27 cellular contexts compared by ENCODE assay signal in genomic region chr3:167657684-167658225, GRCh38. TPM values are rescaled to one million over a fixed set of nuclear protein-coding genes. Genes with fewer than 3 reads are reported as not detected.
"Had no signal": no experiment of that assay in that cellular context is flagged by ENCODE, and none has a peak within 500 bp of the region (broad histone marks: within the 10 kb centered on the region; RNA-seq: fewer than 3 reads in every experiment).

No MANE protein-coding gene starts in this region.

- H3K9me3 Mint-ChIP-seq: activated naive CD4-positive, alpha-beta T cell treated with anti-CD3 and anti-CD28 coated beads, Interleukin-2, amount 10 ng/mL, durations not matched to agents 7 days and 5 days; mesothelial cell of epicardium; naive thymus-derived CD8-positive, alpha-beta T cell; stimulated activated effector memory CD8-positive, alpha-beta T cell treated with anti-CD3 and anti-CD28 coated beads, Interleukin-12 subunit alpha, Interleukin-12 subunit beta, amount 100 ng/mL, for 72 hours; T-helper 1 cell treated with Interleukin-12 subunit alpha and Interleukin-12 subunit beta and Interleukin-4 antibody, amounts not matched to agents 30 μg/mL and 1 μg/mL, for 36 hours had no signal

- H3K9me3 ChIP-seq: body of pancreas, esophagus muscularis mucosa, gastrocnemius medialis, left ventricle myocardium inferior, right lobe of liver, stomach, suprapubic skin, tibial nerve had no signal

- H3K4me3 Mint-ChIP-seq: activated naive CD4-positive, alpha-beta T cell treated with anti-CD3 and anti-CD28 coated beads, Interleukin-2, amount 10 ng/mL, durations not matched to agents 7 days and 5 days; dendritic cell treated with granulocyte-macrophage colony-stimulating factor and Interleukin-4, amounts not matched to agents 40 ng/mL and 50 ng/mL, for 4 days; mesothelial cell of epicardium; naive thymus-derived CD8-positive, alpha-beta T cell; stimulated activated effector memory CD8-positive, alpha-beta T cell treated with anti-CD3 and anti-CD28 coated beads, Interleukin-12 subunit alpha, Interleukin-12 subunit beta, amount 100 ng/mL, for 72 hours; T-helper 1 cell treated with Interleukin-12 subunit alpha and Interleukin-12 subunit beta and Interleukin-4 antibody, amounts not matched to agents 30 μg/mL and 1 μg/mL, for 36 hours had no signal

- H3K36me3 ChIP-seq: esophagus muscularis mucosa, gastrocnemius medialis, left ventricle myocardium inferior, right lobe of liver, stomach, suprapubic skin, tibial nerve had no signal

- H3K4me1 Mint-ChIP-seq: activated naive CD4-positive, alpha-beta T cell treated with anti-CD3 and anti-CD28 coated beads, Interleukin-2, amount 10 ng/mL, durations not matched to agents 7 days and 5 days; mesothelial cell of epicardium; stimulated activated effector memory CD8-positive, alpha-beta T cell treated with anti-CD3 and anti-CD28 coated beads, Interleukin-12 subunit alpha, Interleukin-12 subunit beta, amount 100 ng/mL, for 72 hours had no signal

- H3K36me3 Mint-ChIP-seq: activated naive CD4-positive, alpha-beta T cell treated with anti-CD3 and anti-CD28 coated beads, Interleukin-2, amount 10 ng/mL, durations not matched to agents 7 days and 5 days; mesothelial cell of epicardium; stimulated activated effector memory CD8-positive, alpha-beta T cell treated with anti-CD3 and anti-CD28 coated beads, Interleukin-12 subunit alpha, Interleukin-12 subunit beta, amount 100 ng/mL, for 72 hours had no signal

- H3K27ac Mint-ChIP-seq: activated naive CD4-positive, alpha-beta T cell treated with anti-CD3 and anti-CD28 coated beads, Interleukin-2, amount 10 ng/mL, durations not matched to agents 7 days and 5 days; dendritic cell treated with granulocyte-macrophage colony-stimulating factor and Interleukin-4, amounts not matched to agents 40 ng/mL and 50 ng/mL, for 4 days; mesothelial cell of epicardium; naive thymus-derived CD8-positive, alpha-beta T cell; stimulated activated effector memory CD8-positive, alpha-beta T cell treated with anti-CD3 and anti-CD28 coated beads, Interleukin-12 subunit alpha, Interleukin-12 subunit beta, amount 100 ng/mL, for 72 hours; T-helper 1 cell treated with Interleukin-12 subunit alpha and Interleukin-12 subunit beta and Interleukin-4 antibody, amounts not matched to agents 30 μg/mL and 1 μg/mL, for 36 hours had no signal

- DNase-seq: activated CD4-positive, alpha-beta T cell treated with anti-CD3 and anti-CD28 coated beads for 4 hours; activated CD4-positive, alpha-beta T cell treated with anti-CD3 and anti-CD28 coated beads, Interleukin-2, amount 50 U/mL, for 48 hours; activated CD4-positive, CD25-positive, alpha-beta regulatory T cell; activated effector memory CD4-positive, alpha-beta T cell treated with anti-CD3 and anti-CD28 coated beads, Interleukin-2, amount 50 U/mL, for 16 hours; activated naive CD4-positive, alpha-beta T cell treated with anti-CD3 and anti-CD28 coated beads, Interleukin-2, amount 10 ng/mL, durations not matched to agents 7 days and 5 days; body of pancreas; caudate nucleus; effector memory CD4-positive, alpha-beta T cell; gastrocnemius medialis; hypothalamus; left ventricle myocardium inferior; mammary epithelial cell; naive thymus-derived CD8-positive, alpha-beta T cell; occipital lobe; right lobe of liver; stimulated activated CD4-positive, alpha-beta T cell treated with anti-CD3 and anti-CD28 coated beads, Interleukin-2, amount 100 ng/mL, for 24 hours; stomach; T1000 had no signal

- H3K4me3 ChIP-seq: body of pancreas, esophagus muscularis mucosa, gastrocnemius medialis, left ventricle myocardium inferior, right lobe of liver, skin epidermis, stomach, suprapubic skin, tibial nerve had no signal

- H3K27me3 Mint-ChIP-seq: dendritic cell treated with granulocyte-macrophage colony-stimulating factor and Interleukin-4, amounts not matched to agents 40 ng/mL and 50 ng/mL, for 4 days had no signal

- ATAC-seq: body of pancreas; gastrocnemius medialis; naive thymus-derived CD8-positive, alpha-beta T cell; right lobe of liver; stimulated activated effector memory CD8-positive, alpha-beta T cell treated with anti-CD3 and anti-CD28 coated beads, Interleukin-12 subunit alpha, Interleukin-12 subunit beta, amount 100 ng/mL, for 72 hours had no signal

- H3K27ac ChIP-seq: body of pancreas, esophagus muscularis mucosa, gastrocnemius medialis, left ventricle myocardium inferior, right lobe of liver, skin epidermis, stomach, suprapubic skin, tibial nerve had no signal

- H3K27me3 ChIP-seq: body of pancreas, esophagus muscularis mucosa, gastrocnemius medialis, right lobe of liver, stomach, suprapubic skin, tibial nerve had no signal

- H3K4me1 ChIP-seq: body of pancreas, gastrocnemius medialis, right lobe of liver, stomach, suprapubic skin, tibial nerve had no signal

RNA-seq across cellular contexts. Expression of gene WDR49, which starts 4.0 kb away (rescaled TPM):
- total RNA-seq: endothelial cell of umbilical vein, suprapubic skin had no signal
- polyA plus RNA-seq: endothelial cell of umbilical vein; mammary epithelial cell; naive thymus-derived CD8-positive, alpha-beta T cell had no signal
